ENCODE assay signal across 8 cellular contexts in genomic region chr17:7393613-7394451, GRCh38. TPM values are rescaled to one million over a fixed set of nuclear protein-coding genes. Genes with fewer than 3 reads are reported as not detected.
DNase-seq lines count a peak whose midpoint lies in the region; ATAC-seq, FAIRE-seq and TF ChIP-seq lines count a peak whose summit lies in the region.

No MANE protein-coding gene starts in this region.

- H3K9ac ChIP-seq in GM12878 (ENCODE audit: control insufficient read depth, insufficient read depth, low read length) = peak overlapping the region; percentile 85
- peak overlapping the region; percentile 84 to 87 for H3K9ac ChIP-seq in kidney (ENCODE audit: low read length in 2 of 2)

- H3K4me3 ChIP-seq in AG04449 (ENCODE audit: low read depth, low read length) (peak overlapping the region; percentile 88), RWPE2 (ENCODE audit: severe bottlenecking) (peak overlapping the region; percentile 76), GM12878 (peak overlapping the region; percentile 80), kidney (ENCODE audit: low read length in 2 of 2) (peak overlapping the region; percentile 75 to 82)

- TF ChIP-seq CTCF in AG04449 (IDR thresholded peaks at IDR 0.05; ENCODE audit: insufficient read depth, low read length, missing control alignments) (peak; percentile 15), RWPE2 (IDR thresholded peaks at IDR 0.05; ENCODE audit: poor library complexity, severe bottlenecking) (no peak), GM12878 (IDR thresholded peaks at IDR 0.05 in 2 of 3, conservative IDR thresholded peaks at IDR 0.05 in 1 of 3; ENCODE audit: control insufficient read depth in 2 of 3, extremely low read depth in 1 of 3, insufficient read depth in 1 of 3, low read depth in 3 of 3, low read length in 3 of 3) (0 out of 6 replicates have a peak, but pooled peaks of 1 of the 3 experiments have one; percentile 11), kidney (IDR thresholded peaks at IDR 0.05; ENCODE audit: borderline replicate concordance, extremely low read depth, insufficient read depth) (no peak)

- peak overlapping the region; percentile 73 for H3K27ac ChIP-seq in RWPE2 (ENCODE audit: poor library complexity, severe bottlenecking)
- H3K27ac ChIP-seq in GM12878 (ENCODE audit: control insufficient read depth, insufficient read depth) = peak overlapping the region; percentile 58
- peak overlapping the region; percentile 90 to 91 for H3K27ac ChIP-seq in kidney (ENCODE audit: low read depth in 2 of 2, low read length in 2 of 2)

- in situ Hi-C loops in GM12878 (cut with MboI) = no loop called here

- H3K79me2 ChIP-seq in GM12878 (ENCODE audit: control insufficient read depth, insufficient read depth, low read length) = peaks cover 2% of the 10 kb centered on the region

- 7% methylated on average over 40 of the region's 48 CpGs for WGBS in GM12878 (ENCODE audit: insufficient coverage, insufficient replicate concordance, low lambda C conversion rate, missing lambda C conversion rate)

- peak overlapping the region; percentile 96 for H3K4me2 ChIP-seq in GM12878 (ENCODE audit: control insufficient read depth, insufficient read depth)

- peak; percentile 32 for ATAC-seq in GM18867 (IDR thresholded peaks at IDR 0.05; ENCODE audit: unreplicated experiment)
- ATAC-seq in HG03135 (IDR thresholded peaks at IDR 0.05; ENCODE audit: unreplicated experiment) = peak; percentile 39
- ATAC-seq in RWPE2 (ENCODE audit: low read depth) = peak; percentile 58
- peak; percentile 70 for ATAC-seq in GM12878
- no peak for ATAC-seq in HG03457 (IDR thresholded peaks at IDR 0.05; ENCODE audit: unreplicated experiment)

- H2AFZ ChIP-seq in GM12878 (ENCODE audit: control insufficient read depth, low read depth, low read length) = peak overlapping the region; percentile 89

- peaks cover 40% of the 10 kb centered on the region for H3K36me3 ChIP-seq in RWPE2 (ENCODE audit: low read depth)
- no peaks in the 10 kb centered on the region for H3K36me3 ChIP-seq in GM12878 (ENCODE audit: control insufficient read depth in 2 of 2, insufficient read depth in 2 of 2, low read length in 1 of 2)
- peaks cover 3% of the 10 kb centered on the region in 2 donors for H3K36me3 ChIP-seq in kidney (ENCODE audit: control insufficient read depth in 1 of 2, insufficient read depth in 2 of 2, low read length in 2 of 2)

- H3K27me3 ChIP-seq in RWPE2 (ENCODE audit: insufficient read depth, poor library complexity, severe bottlenecking) (no peaks in the 10 kb centered on the region), GM12878 (replicated peaks in 1 of 2; ENCODE audit: control insufficient read depth in 2 of 2, insufficient read depth in 2 of 2, low read length in 1 of 2) (no peaks in the 10 kb centered on the region)

- RAD21 ChIA-PET in GM12878 (lab: Charles Lee; ENCODE audit: unreplicated experiment) = interaction anchor here (1.0 to 1.3 kb wide), 6 partner anchors 10 to 167 kb away, joined by 3 to 10 read pairs (median 4); partner anchors contain the start of genes ACAP1, TMEM102, TMEM256 and TNFSF12

- intact Hi-C loops in GM12878 (cut with micrococcal nuclease; ENCODE audit: unreplicated experiment) (no loop called here), kidney (cut with DNase I) (no loop called here)

- peak; percentile 39; the same call in 1 of the 2 replicates for TF ChIP-seq RAD21 in GM12878 (IDR thresholded peaks at IDR 0.05; ENCODE audit: insufficient read depth, low read depth, low read length)

- BruUV-seq in GM12878 (replicated peaks; lab: Mats Ljungman, UMichigan) = TSS peak; percentile 67

- FAIRE-seq in GM12878 (lab: Jason Lieb, UNC) (peak; percentile 31), kidney (lab: Jason Lieb, UNC) (no peak)

- DNase-seq in AG04449 (ENCODE audit: low read depth, low spot score) (no peak), RWPE2 (ENCODE audit: low spot score) (peak; percentile 72), GM12878 (ENCODE audit: low read depth, low spot score) (no peak), kidney (peak; percentile 79)
- peak in 2 of 3 donors; percentile 31 to 38 for DNase-seq in stimulated activated CD4-positive, alpha-beta T cell treated with anti-CD3 and anti-CD28 coated beads, TNF-alpha, amount 100 ng/mL, for 1 hour (ENCODE audit: low read depth in 3 of 3, low spot score in 1 of 3)

- no peaks in the 10 kb centered on the region for H3K9me3 ChIP-seq in RWPE2 (ENCODE audit: severe bottlenecking)
- no peaks in the 10 kb centered on the region for H3K9me3 ChIP-seq in GM12878 (replicated peaks; ENCODE audit: control insufficient read depth, insufficient read depth, low read length)
- H3K9me3 ChIP-seq in kidney (ENCODE audit: control insufficient read depth in 1 of 2, low read length in 2 of 2) = no peaks in the 10 kb centered on the region

- CTCF ChIA-PET in AG04449 (lab: Yijun Ruan, JAX) (interaction anchor here (1.3 to 1.6 kb wide), 2 partner anchors 10 to 43 kb away, joined by 4 read pairs; no protein-coding TSS in a partner anchor), GM12878 (lab: Yijun Ruan, JAX) (interaction anchor here (0.6 to 1.5 kb wide), 3 partner anchors 94 to 167 kb away, joined by 3 to 10 read pairs (median 4); partner anchors contain the start of gene SENP3)

- no peak for TF ChIP-seq EP300 in GM12878 (IDR thresholded peaks at IDR 0.05; ENCODE audit: borderline replicate concordance in 1 of 2, control insufficient read depth in 1 of 2, low read depth in 2 of 2, low read length in 2 of 2)

- H4K20me1 ChIP-seq in GM12878 (ENCODE audit: control insufficient read depth, insufficient read depth) = no peaks in the 10 kb centered on the region

- SMC1A ChIA-PET in GM12878 (lab: Charles Lee; ENCODE audit: uncharacterized antibody, unreplicated experiment) = no interaction called here

- POLR2A ChIA-PET in AG04449 (lab: Yijun Ruan, JAX) (interaction anchor here (0.6 to 1.0 kb wide), 7 partner anchors 8 to 164 kb away, joined by 3 to 6 read pairs (median 3); partner anchors contain the start of gene TMEM256), GM12878 (lab: Charles Lee) (interaction anchor here (0.9 to 3.2 kb wide), 2 partner anchors 10 to 92 kb away, joined by 3 to 23 read pairs; partner anchors contain the start of gene TMEM256)

- no peak; the same call in 1 of the 2 replicates for TF ChIP-seq POLR2A in GM12878 (IDR thresholded peaks at IDR 0.05; ENCODE audit: low read depth, low read length)

- H3K4me1 ChIP-seq in RWPE2 (ENCODE audit: insufficient read depth, poor library complexity, severe bottlenecking) = no peaks in the 10 kb centered on the region
- no peaks in the 10 kb centered on the region for H3K4me1 ChIP-seq in GM12878 (ENCODE audit: control insufficient read depth, insufficient read depth, low read length)
- H3K4me1 ChIP-seq in kidney (ENCODE audit: control insufficient read depth in 1 of 2, insufficient read depth in 1 of 2, low read depth in 1 of 2, low read length in 2 of 2) = peaks cover 0 to 8% of the 10 kb centered on the region in 2 donors

RNA-seq across cellular contexts. Expression of gene PLSCR3, which starts 0.5 kb away (rescaled TPM):
- 11.3 and 15.7 TPM in 2 replicates for total RNA-seq in GM12878 (2013; cell fraction: nucleolus; rRNA removed)
- total RNA-seq in GM12878 (2014; rRNA removed) = 37.3 and 42.9 TPM in 2 replicates
- total RNA-seq in GM12878 (2014; rRNA removed; fragmentation: Illumina TruSeq; extraction: Trizol) = 13.0 and 14.0 TPM in 2 replicates
- total RNA-seq in GM12878 (2021) = 44.2 and 45.6 TPM in 2 replicates
- 9.4 TPM for polyA plus RNA-seq in GM12878 (2011; ENCODE audit: low read depth)
- polyA plus RNA-seq in GM12878 (2011; rRNA removed) = 3.7 and 9.9 TPM in 2 replicates
- 18.2 and 22.9 TPM in 2 replicates for polyA plus RNA-seq in GM12878 (2011; cell fraction: cytosol; rRNA removed)
- 37.6 and 43.1 TPM in 2 replicates for polyA plus RNA-seq in GM12878 (2011; cell fraction: nucleus; rRNA removed)
- 28.4 and 31.6 TPM in 2 replicates for polyA plus RNA-seq in GM12878 (2012)
- 16.9 and 43.8 TPM in 2 replicates for polyA plus RNA-seq in GM12878 (2014; fragmentation: Illumina TruSeq; extraction: Trizol)
- 10 to 100 TPM; 12.7 to 12.8 TPM for polyA plus RNA-seq in GM12878 (2014; fragmentation: Nextera tagmentation; extraction: Ambion mirVana)
- 50.1 and 54.2 TPM in 2 replicates for polyA plus RNA-seq in GM12878 (2014; rRNA removed)
- 10 to 100 TPM; 46.7 to 51.4 TPM for polyA plus RNA-seq in GM12878 (2016; fragmentation: Nextera tagmentation; extraction: Ambion mirVana)
- 5.8 and 10.5 TPM in 2 replicates for polyA minus RNA-seq in GM12878 (2011; rRNA and poly(A)+ RNA removed)
- 4.3 and 8.9 TPM in 2 replicates for polyA minus RNA-seq in GM12878 (2011; cell fraction: cytosol; rRNA and poly(A)+ RNA removed)
- polyA minus RNA-seq in GM12878 (2011; cell fraction: nucleus; rRNA and poly(A)+ RNA removed) = 6.3 and 14.5 TPM in 2 replicates
- total RNA-seq in kidney = 35.0 TPM
- 26.4 TPM for polyA plus RNA-seq in kidney (ENCODE audit: insufficient read depth, low read depth, low replicate concordance)

RNA-seq across cellular contexts. Expression of gene TMEM256, which starts 10.1 kb away (rescaled TPM):
- 5.1 and 6.9 TPM in 2 replicates for total RNA-seq in GM12878 (2013; cell fraction: nucleolus; rRNA removed)
- total RNA-seq in GM12878 (2014; rRNA removed) = 220 and 224 TPM in 2 replicates
- 92.8 and 96.0 TPM in 2 replicates for total RNA-seq in GM12878 (2014; rRNA removed; fragmentation: Illumina TruSeq; extraction: Trizol)
- total RNA-seq in GM12878 (2021) = 94.0 and 100 TPM in 2 replicates
- 51.9 TPM for polyA plus RNA-seq in GM12878 (2011; ENCODE audit: low read depth)
- 33.2 and 57.3 TPM in 2 replicates for polyA plus RNA-seq in GM12878 (2011; rRNA removed)
- polyA plus RNA-seq in GM12878 (2011; cell fraction: cytosol; rRNA removed) = 120 and 186 TPM in 2 replicates
- 50.6 and 77.8 TPM in 2 replicates for polyA plus RNA-seq in GM12878 (2011; cell fraction: nucleus; rRNA removed)
- polyA plus RNA-seq in GM12878 (2012) = 125 and 157 TPM in 2 replicates
- 17.6 and 67.3 TPM in 2 replicates for polyA plus RNA-seq in GM12878 (2014; fragmentation: Illumina TruSeq; extraction: Trizol)
- 100 to 1,000 TPM; 210 to 246 TPM for polyA plus RNA-seq in GM12878 (2014; fragmentation: Nextera tagmentation; extraction: Ambion mirVana)
- 299 and 342 TPM in 2 replicates for polyA plus RNA-seq in GM12878 (2014; rRNA removed)
- polyA plus RNA-seq in GM12878 (2016; fragmentation: Nextera tagmentation; extraction: Ambion mirVana) = 10 to 100 TPM; 95.5 to 96.0 TPM
- polyA minus RNA-seq in GM12878 (2011; rRNA and poly(A)+ RNA removed) = 9.7 and 35.2 TPM in 2 replicates
- 12.7 and 13.9 TPM in 2 replicates for polyA minus RNA-seq in GM12878 (2011; cell fraction: cytosol; rRNA and poly(A)+ RNA removed)
- 10.0 and 18.8 TPM in 2 replicates for polyA minus RNA-seq in GM12878 (2011; cell fraction: nucleus; rRNA and poly(A)+ RNA removed)
- 55.8 TPM for total RNA-seq in kidney
- 389 TPM for polyA plus RNA-seq in kidney (ENCODE audit: insufficient read depth, low read depth, low replicate concordance)

RNA-seq across cellular contexts. Expression of gene TNK1, which starts 12.9 kb away (rescaled TPM):
- 2.7 and 3.9 TPM in 2 replicates for total RNA-seq in GM12878 (2013; cell fraction: nucleolus; rRNA removed)
- 0.54 and 1.1 TPM in 2 replicates for total RNA-seq in GM12878 (2014; rRNA removed)
- total RNA-seq in GM12878 (2014; rRNA removed; fragmentation: Illumina TruSeq; extraction: Trizol) = 0.18 and 0.94 TPM in 2 replicates
- total RNA-seq in GM12878 (2021) = 0.77 and 2.0 TPM in 2 replicates
- 1.2 TPM for polyA plus RNA-seq in GM12878 (2011; ENCODE audit: low read depth)
- 0.19 and 0.22 TPM in 2 replicates for polyA plus RNA-seq in GM12878 (2011; rRNA removed)
- 0.28 and 0.60 TPM in 2 replicates for polyA plus RNA-seq in GM12878 (2011; cell fraction: cytosol; rRNA removed)
- 0.95 and 1.1 TPM in 2 replicates for polyA plus RNA-seq in GM12878 (2011; cell fraction: nucleus; rRNA removed)
- 1.2 and 1.6 TPM in 2 replicates for polyA plus RNA-seq in GM12878 (2012)
- 0.21 and 0.60 TPM in 2 replicates for polyA plus RNA-seq in GM12878 (2014; fragmentation: Illumina TruSeq; extraction: Trizol)
- polyA plus RNA-seq in GM12878 (2014; fragmentation: Nextera tagmentation; extraction: Ambion mirVana) = under 1 TPM; 0.06 to 0.11 TPM
- 1.0 and 2.5 TPM in 2 replicates for polyA plus RNA-seq in GM12878 (2014; rRNA removed)
- polyA plus RNA-seq in GM12878 (2016; fragmentation: Nextera tagmentation; extraction: Ambion mirVana) = 1 to 10 TPM in 1 of 2 experiments, under 1 TPM in 1; 0.63 to 1.2 TPM
- polyA minus RNA-seq in GM12878 (2011; rRNA and poly(A)+ RNA removed) = 0.29 and 0.41 TPM in 2 replicates
- polyA minus RNA-seq in GM12878 (2011; cell fraction: cytosol; rRNA and poly(A)+ RNA removed) = 0.94 TPM in 1 of 2 replicates, not detected in the other
- 0.10 and 0.36 TPM in 2 replicates for polyA minus RNA-seq in GM12878 (2011; cell fraction: nucleus; rRNA and poly(A)+ RNA removed)
- total RNA-seq in kidney = 9.3 TPM
- 7.6 TPM for polyA plus RNA-seq in kidney (ENCODE audit: insufficient read depth, low read depth, low replicate concordance)

RNA-seq across cellular contexts. Expression of gene NLGN2, which starts 13.8 kb away (rescaled TPM):
- 1.1 TPM in 2 replicates for total RNA-seq in GM12878 (2013; cell fraction: nucleolus; rRNA removed)
- total RNA-seq in GM12878 (2014; rRNA removed) (0.11 TPM in 1 of 2 replicates, not detected in the other), GM12878 (2014; rRNA removed; fragmentation: Illumina TruSeq; extraction: Trizol) (0.04 TPM in 1 of 2 replicates, not detected in the other), GM12878 (2021) (0.87 and 1.2 TPM in 2 replicates), kidney (23.4 TPM)
- 0.58 TPM for polyA plus RNA-seq in GM12878 (2011; ENCODE audit: low read depth)
- polyA plus RNA-seq in GM12878 (2011; rRNA removed) (0.12 and 0.14 TPM in 2 replicates), GM12878 (2014; fragmentation: Illumina TruSeq; extraction: Trizol) (0.11 and 0.32 TPM in 2 replicates), GM12878 (2014; fragmentation: Nextera tagmentation; extraction: Ambion mirVana) (under 1 TPM; 0.02 to 0.05 TPM), GM12878 (2014; rRNA removed) (0.39 and 0.58 TPM in 2 replicates), GM12878 (2016; fragmentation: Nextera tagmentation; extraction: Ambion mirVana) (under 1 TPM in 1 of 2 experiments, not detected in 1; 0.08 TPM), kidney (ENCODE audit: insufficient read depth, low read depth, low replicate concordance) (7.3 TPM)
- 0.13 TPM in 2 replicates for polyA plus RNA-seq in GM12878 (2011; cell fraction: cytosol; rRNA removed)
- 2.8 and 3.2 TPM in 2 replicates for polyA plus RNA-seq in GM12878 (2011; cell fraction: nucleus; rRNA removed)
- 1.4 and 1.6 TPM in 2 replicates for polyA plus RNA-seq in GM12878 (2012)
- 0.07 and 0.10 TPM in 2 replicates for polyA minus RNA-seq in GM12878 (2011; rRNA and poly(A)+ RNA removed)
- not detected in 2 replicates for polyA minus RNA-seq in GM12878 (2011; cell fraction: cytosol; rRNA and poly(A)+ RNA removed)
- 0.12 and 0.19 TPM in 2 replicates for polyA minus RNA-seq in GM12878 (2011; cell fraction: nucleus; rRNA and poly(A)+ RNA removed)

RNA-seq across cellular contexts. Expression of gene SPEM1, which starts 26.3 kb away (rescaled TPM):
- total RNA-seq in GM12878 (2013; cell fraction: nucleolus; rRNA removed) = not detected in 2 replicates
- total RNA-seq in GM12878 (2014; rRNA removed) = not detected in 2 replicates
- not detected in 2 replicates for total RNA-seq in GM12878 (2014; rRNA removed; fragmentation: Illumina TruSeq; extraction: Trizol)
- total RNA-seq in GM12878 (2021) = not detected in 2 replicates
- not detected for polyA plus RNA-seq in GM12878 (2011; ENCODE audit: low read depth)
- polyA plus RNA-seq in GM12878 (2011; rRNA removed) = not detected in 2 replicates
- not detected in 2 replicates for polyA plus RNA-seq in GM12878 (2011; cell fraction: cytosol; rRNA removed)
- not detected in 2 replicates for polyA plus RNA-seq in GM12878 (2011; cell fraction: nucleus; rRNA removed)
- polyA plus RNA-seq in GM12878 (2012) = not detected in 2 replicates
- not detected in 2 replicates for polyA plus RNA-seq in GM12878 (2014; fragmentation: Illumina TruSeq; extraction: Trizol)
- polyA plus RNA-seq in GM12878 (2014; fragmentation: Nextera tagmentation; extraction: Ambion mirVana) = not detected
- polyA plus RNA-seq in GM12878 (2014; rRNA removed) = not detected in 2 replicates
- not detected for polyA plus RNA-seq in GM12878 (2016; fragmentation: Nextera tagmentation; extraction: Ambion mirVana)
- polyA minus RNA-seq in GM12878 (2011; rRNA and poly(A)+ RNA removed) = not detected in 2 replicates
- not detected in 2 replicates for polyA minus RNA-seq in GM12878 (2011; cell fraction: cytosol; rRNA and poly(A)+ RNA removed)
- polyA minus RNA-seq in GM12878 (2011; cell fraction: nucleus; rRNA and poly(A)+ RNA removed) = not detected in 2 replicates
- total RNA-seq in kidney = not detected
- not detected for polyA plus RNA-seq in kidney (ENCODE audit: insufficient read depth, low read depth, low replicate concordance)

Comparison
In these comparisons a context has a peak if more than half of its experiments do, and no peak if none do; other contexts are left out.
1. DNase-seq: peak in RWPE2 (single experiment), kidney (single experiment) and stimulated activated CD4-positive, alpha-beta T cell treated with anti-CD3 and anti-CD28 coated beads, TNF-alpha, amount 100 ng/mL, for 1 hour (2 of 3); none in AG04449 (single experiment) and GM12878 (single experiment).
2. Peak in every context shown above with its lines, with median percentiles within 50 percentile points of each other: H3K4me3 ChIP-seq and H3K27ac ChIP-seq.